Comparison of ENCODE assay signal across 13 cellular contexts in the genomic region with DNA sequence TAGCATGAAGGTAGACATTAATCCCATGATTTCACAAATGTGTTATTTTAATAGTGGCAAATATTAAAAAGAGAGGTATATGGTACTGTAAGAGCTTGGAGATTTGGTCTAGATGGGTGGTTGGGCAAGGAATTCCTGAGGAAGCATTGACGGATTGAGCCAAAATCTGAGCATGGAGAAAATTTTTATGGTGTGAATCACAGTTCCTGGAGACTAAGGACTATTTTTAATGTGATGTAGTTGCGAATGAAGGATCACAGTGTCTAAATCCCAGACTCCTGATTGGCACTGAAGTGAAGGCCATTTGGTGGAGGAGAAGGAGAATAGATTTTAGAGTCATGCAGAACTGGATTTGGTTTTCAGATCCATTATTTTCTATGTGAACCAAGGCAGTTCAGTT.
DNase-seq lines count a peak whose midpoint lies in the region; ATAC-seq and TF ChIP-seq lines count a peak whose summit lies in the region.
"Had no signal": no experiment of that assay in that cellular context is flagged by ENCODE, and none has a peak within 500 bp of the region (broad histone marks: within the 10 kb centered on the region; RNA-seq: fewer than 3 reads in every experiment).

No MANE protein-coding gene starts in this region.

- peak; percentile 64 for ATAC-seq in IMR-90 (ENCODE audit: low read depth)

- H3K9me3 ChIP-seq in IMR-90 (ENCODE audit: control insufficient read depth, insufficient read depth, low read length) (no peaks in the 10 kb centered on the region), ovary (no peaks in the 10 kb centered on the region)

- no peaks in the 10 kb centered on the region for H3K36me3 Mint-ChIP-seq in chondrocyte (ENCODE audit: low read depth)
- H3K36me3 Mint-ChIP-seq: memory B cell had no signal

- no peak overlapping the region for H3K4me2 ChIP-seq in IMR-90 (ENCODE audit: low read depth, low read length)

- H3K27me3 ChIP-seq in IMR-90 (ENCODE audit: control insufficient read depth, insufficient read depth, low read length) (peaks cover 2% of the 10 kb centered on the region), ovary (no peaks in the 10 kb centered on the region)

- no peak overlapping the region for H3K18ac ChIP-seq in IMR-90 (ENCODE audit: low read depth, low read length)

- H3K27ac ChIP-seq in IMR-90 (ENCODE audit: insufficient read depth, low read length) (no peak overlapping the region), ovary (no peak overlapping the region)

- no peak for TF ChIP-seq EP300 in ovary (IDR thresholded peaks at IDR 0.05)

- no peak overlapping the region for H2BK15ac ChIP-seq in IMR-90 (ENCODE audit: low read depth, low read length)

- 20% methylated on average over 1 of the region's 2 CpGs; no CpG with 5 or more reads in 1 of the 2 experiments for WGBS in IMR-90 (ENCODE audit: extremely low coverage in 2 of 2, insufficient read length in 1 of 2), 2 experiments
- 3 to 15% (median 11%) methylated on average over 2 of the region's 2 CpGs for WGBS in ovary, 3 donors

- no peak overlapping the region for H3K9ac ChIP-seq in IMR-90 (ENCODE audit: low read depth, low read length)

- peak overlapping the region; percentile 56 for H3K27ac Mint-ChIP-seq in chondrocyte (ENCODE audit: unreplicated experiment)
- H3K27ac Mint-ChIP-seq: memory B cell had no signal

- H3K27me3 Mint-ChIP-seq in chondrocyte (ENCODE audit: low read depth) = peaks cover 5% of the 10 kb centered on the region
- H3K27me3 Mint-ChIP-seq: memory B cell had no signal

- TF ChIP-seq CTCF in IMR-90 (conservative IDR thresholded peaks at IDR 0.05; ENCODE audit: low read depth, low read length) (no peak), chondrocyte (IDR thresholded peaks at IDR 0.05) (no peak), ovary (IDR thresholded peaks at IDR 0.05) (no peak)

- no peak overlapping the region for H4K5ac ChIP-seq in IMR-90 (ENCODE audit: low read depth, low read length)

- BruUV-seq in IMR-90 (replicated peaks; lab: Mats Ljungman, UMichigan) = no TSS peak

- 0 out of 2 replicates have a peak overlapping the region, but pooled peaks have one; percentile 29 for H2BK20ac ChIP-seq in IMR-90 (ENCODE audit: low read depth, low read length)

- no peak overlapping the region for H3K56ac ChIP-seq in IMR-90 (ENCODE audit: extremely low read depth, insufficient read depth, low read length)

- no peak overlapping the region for H2AK5ac ChIP-seq in IMR-90 (ENCODE audit: low read depth, low read length)

- POLR2A ChIA-PET in IMR-90 (lab: Charles Lee; ENCODE audit: unreplicated experiment) = no interaction called here

- TF ChIP-seq RAD21 in IMR-90 (IDR thresholded peaks at IDR 0.05; ENCODE audit: low read length) = no peak

- dilution Hi-C loops in IMR-90 (cut with HindIII; ENCODE audit: low sequenced_read_pairs, unreplicated experiment) = no loop called here

- no peaks in the 10 kb centered on the region for H4K20me1 ChIP-seq in IMR-90 (ENCODE audit: insufficient read depth, low read length)

- H3K36me3 ChIP-seq in IMR-90 (ENCODE audit: control insufficient read depth, insufficient read depth, low read length) = no peaks in the 10 kb centered on the region
- H3K36me3 ChIP-seq in ovary = no peaks in the 10 kb centered on the region

- peaks cover 4% of the 10 kb centered on the region; the same call in 1 of the 2 replicates for H3K9me1 ChIP-seq in IMR-90 (ENCODE audit: insufficient read depth, low read length)

- H3K4ac ChIP-seq in IMR-90 (ENCODE audit: low read depth, low read length) = no peak overlapping the region; the same call in 1 of the 2 replicates

- H3K23ac ChIP-seq in IMR-90 (ENCODE audit: low read depth, low read length) = no peak overlapping the region

- peaks cover 2% of the 10 kb centered on the region; the same call in 1 of the 2 replicates for H3K4me1 ChIP-seq in IMR-90 (ENCODE audit: control insufficient read depth, insufficient read depth, low read length)
- no peaks in the 10 kb centered on the region for H3K4me1 ChIP-seq in ovary (ENCODE audit: insufficient read depth)

- CTCF ChIA-PET in IMR-90 (lab: Yijun Ruan, JAX) = interaction anchor here (0.6 to 1.2 kb wide), 2 partner anchors 230 to 718 kb away, joined by 3 read pairs; no protein-coding TSS in a partner anchor

- peak; percentile 74 for DNase-seq in AG08395 (ENCODE audit: low spot score)
- DNase-seq in IMR-90 = peak; percentile 69
- no peak for DNase-seq in chondrocyte (ENCODE audit: low spot score)
- DNase-seq in kidney tubule cell (ENCODE audit: low spot score) = peak; percentile 41
- no peak for DNase-seq in ovary
- no peak for DNase-seq in HuH-7.5 (ENCODE audit: low spot score)
- no peak for DNase-seq in iPS-NIHi11 (ENCODE audit: low spot score)
- no peak for DNase-seq in cerebellar cortex (ENCODE audit: low spot score)
- DNase-seq: activated CD4-positive, alpha-beta T cell treated with anti-CD3 and anti-CD28 coated beads for 1 hour; activated T-cell treated with anti-CD3 and anti-CD28 coated beads, Interleukin-2, amount 50 U/mL, for 48 hours; anterior cingulate cortex; stimulated activated CD4-positive, alpha-beta T cell treated with anti-CD3 and anti-CD28 coated beads, Interleukin-12 subunit alpha, Interleukin-12 subunit beta, amount 100 ng/mL, for 4 hours had no signal

- intact Hi-C loops in IMR-90 (cut with micrococcal nuclease) (no loop called here), ovary (cut with DNase I) (no loop called here)

- H3K4me3 Mint-ChIP-seq in chondrocyte (ENCODE audit: unreplicated experiment) = no peak overlapping the region
- H3K4me3 Mint-ChIP-seq: memory B cell had no signal

- no peak overlapping the region for H2AK9ac ChIP-seq in IMR-90 (replicated peaks; ENCODE audit: low read depth, low read length, poor library complexity)

- H2AFZ ChIP-seq in IMR-90 (replicated peaks; ENCODE audit: low read length, poor library complexity) = no peak overlapping the region

- no peaks in the 10 kb centered on the region for H3K79me1 ChIP-seq in IMR-90 (ENCODE audit: low read depth in 1 of 2, low read length in 2 of 2)

- H3K14ac ChIP-seq in IMR-90 (replicated peaks; ENCODE audit: low read depth, low read length) = no peak overlapping the region

- no peaks in the 10 kb centered on the region for H3K9me3 Mint-ChIP-seq in chondrocyte (ENCODE audit: low read depth)
- H3K9me3 Mint-ChIP-seq: memory B cell had no signal

- peaks cover 26% of the 10 kb centered on the region for H3K4me1 Mint-ChIP-seq in chondrocyte (ENCODE audit: low read depth)
- H3K4me1 Mint-ChIP-seq: memory B cell had no signal

- no peak overlapping the region for H4K8ac ChIP-seq in IMR-90 (ENCODE audit: low read depth in 2 of 2, low read length in 2 of 2)

- H3K4me3 ChIP-seq in IMR-90 (ENCODE audit: insufficient read depth, low read depth, low read length) (no peak overlapping the region), ovary (no peak overlapping the region)

- no peak overlapping the region for H4K91ac ChIP-seq in IMR-90 (ENCODE audit: insufficient read depth, low read depth, low read length)

- TF ChIP-seq POLR2A in IMR-90 (IDR thresholded peaks at IDR 0.05; ENCODE audit: low read depth, low read length) (no peak), ovary (IDR thresholded peaks at IDR 0.05) (no peak)

- in situ Hi-C loops in IMR-90 (cut with MboI; ENCODE audit: low sequenced_read_pairs) = loop anchor here (5.0 kb wide), 1 partner anchor 235 kb away; no protein-coding TSS in a partner anchor

- peak overlapping the region; percentile 76; the same call in 1 of the 2 replicates for H2BK120ac ChIP-seq in IMR-90 (ENCODE audit: low read depth, low read length)

- no peak overlapping the region for H2BK5ac ChIP-seq in IMR-90 (ENCODE audit: low read depth, low read length, poor library complexity, severe bottlenecking)

TF ChIP-seq in IMR-90, 13 proteins besides CTCF, POLR2A, EP300 and RAD21:
- TF ChIP-seq, protein P1, sequence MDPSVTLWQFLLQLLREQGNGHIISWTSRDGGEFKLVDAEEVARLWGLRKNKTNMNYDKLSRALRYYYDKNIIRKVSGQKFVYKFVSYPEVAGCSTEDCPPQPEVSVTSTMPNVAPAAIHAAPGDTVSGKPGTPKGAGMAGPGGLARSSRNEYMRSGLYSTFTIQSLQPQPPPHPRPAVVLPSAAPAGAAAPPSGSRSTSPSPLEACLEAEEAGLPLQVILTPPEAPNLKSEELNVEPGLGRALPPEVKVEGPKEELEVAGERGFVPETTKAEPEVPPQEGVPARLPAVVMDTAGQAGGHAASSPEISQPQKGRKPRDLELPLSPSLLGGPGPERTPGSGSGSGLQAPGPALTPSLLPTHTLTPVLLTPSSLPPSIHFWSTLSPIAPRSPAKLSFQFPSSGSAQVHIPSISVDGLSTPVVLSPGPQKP (IDR thresholded peaks at IDR 0.05; ENCODE audit: borderline replicate concordance, low read depth, low read length) = no peak
- TF ChIP-seq RFX5 (IDR thresholded peaks at IDR 0.05; ENCODE audit: low read depth, low read length) = no peak
- TF ChIP-seq, protein P2, sequence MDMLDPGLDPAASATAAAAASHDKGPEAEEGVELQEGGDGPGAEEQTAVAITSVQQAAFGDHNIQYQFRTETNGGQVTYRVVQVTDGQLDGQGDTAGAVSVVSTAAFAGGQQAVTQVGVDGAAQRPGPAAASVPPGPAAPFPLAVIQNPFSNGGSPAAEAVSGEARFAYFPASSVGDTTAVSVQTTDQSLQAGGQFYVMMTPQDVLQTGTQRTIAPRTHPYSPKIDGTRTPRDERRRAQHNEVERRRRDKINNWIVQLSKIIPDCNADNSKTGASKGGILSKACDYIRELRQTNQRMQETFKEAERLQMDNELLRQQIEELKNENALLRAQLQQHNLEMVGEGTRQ (IDR thresholded peaks at IDR 0.05; ENCODE audit: low read depth, low read length) = no peak
- TF ChIP-seq MAFK (IDR thresholded peaks at IDR 0.05; ENCODE audit: low read depth, low read length) = no peak
- TF ChIP-seq CEBPB (IDR thresholded peaks at IDR 0.05; ENCODE audit: low read depth, low read length) = no peak
- TF ChIP-seq CHD1 (IDR thresholded peaks at IDR 0.05; ENCODE audit: low read depth, low read length) = no peak
- TF ChIP-seq RCOR1 (IDR thresholded peaks at IDR 0.05; ENCODE audit: insufficient replicate concordance, low read length) = no peak
- TF ChIP-seq SMC3 (IDR thresholded peaks at IDR 0.05; ENCODE audit: low read depth, low read length) = no peak
- no peak for TF ChIP-seq FOS (IDR thresholded peaks at IDR 0.05; ENCODE audit: low read depth, low read length)
- no peak for TF ChIP-seq NFE2L2 (IDR thresholded peaks at IDR 0.05; ENCODE audit: low read depth, low read length)

Comparison
In these comparisons a context has a peak if more than half of its experiments do, and no peak if none do; other contexts are left out.
1. DNase-seq: peak in AG08395 (single experiment), IMR-90 (single experiment) and kidney tubule cell (single experiment); none in chondrocyte (single experiment), ovary (0 of 5), HuH-7.5 (single experiment), iPS-NIHi11 (single experiment) and cerebellar cortex (single experiment).